In the genomic region with DNA sequence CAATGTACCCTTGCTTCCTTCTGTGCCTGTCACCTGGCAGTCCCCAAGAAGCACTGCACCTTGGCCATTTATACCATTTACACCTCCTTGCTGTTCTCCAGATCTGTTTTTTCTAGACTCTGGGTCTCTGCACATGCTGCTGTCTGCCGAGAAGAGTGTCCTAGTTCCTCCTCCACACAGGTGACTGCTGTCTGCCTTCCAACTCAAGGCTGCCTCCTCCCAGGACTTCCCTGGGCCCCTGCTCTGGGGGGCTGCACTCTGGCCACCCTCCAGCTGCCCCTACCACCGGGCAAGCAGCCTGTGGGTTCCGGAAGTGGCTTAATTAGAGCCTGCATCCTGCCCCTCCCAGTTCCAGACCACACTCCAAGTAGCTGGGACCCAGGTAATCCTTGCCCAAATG, we compare ENCODE assay signal across 16 cellular contexts. TPM values are rescaled to one million over a fixed set of nuclear protein-coding genes. Genes with fewer than 3 reads are reported as not detected.
DNase-seq lines count a peak whose midpoint lies in the region; ATAC-seq and TF ChIP-seq lines count a peak whose summit lies in the region.
"Had no signal": no experiment of that assay in that cellular context is flagged by ENCODE, and none has a peak within 500 bp of the region (broad histone marks: within the 10 kb centered on the region; RNA-seq: fewer than 3 reads in every experiment).

No MANE protein-coding gene starts in this region.

- no peak overlapping the region for H3K4me3 ChIP-seq in thymus (ENCODE audit: low read length)
- H3K4me3 ChIP-seq in breast epithelium = no peak overlapping the region
- H3K4me3 ChIP-seq: skin epidermis, uterus had no signal

- TF ChIP-seq POLR2A in breast epithelium (IDR thresholded peaks at IDR 0.05) = no peak

- peak overlapping the region; percentile 84 for H3K27ac Mint-ChIP-seq in activated naive CD4-positive, alpha-beta T cell treated with anti-CD3 and anti-CD28 coated beads for 36 hours
- H3K27ac Mint-ChIP-seq in T-helper 17 cell (peak overlapping the region; percentile 91), endothelial cell (ENCODE audit: unreplicated experiment) (peak overlapping the region; percentile 70)

- peaks cover 88% of the 10 kb centered on the region for H3K4me1 Mint-ChIP-seq in activated naive CD4-positive, alpha-beta T cell treated with anti-CD3 and anti-CD28 coated beads for 36 hours (ENCODE audit: low read depth)
- H3K4me1 Mint-ChIP-seq in T-helper 17 cell = peaks cover 74% of the 10 kb centered on the region
- peaks cover 26% of the 10 kb centered on the region for H3K4me1 Mint-ChIP-seq in endothelial cell (ENCODE audit: unreplicated experiment)

- no peak for TF ChIP-seq CTCF in endothelial cell (IDR thresholded peaks at IDR 0.05; ENCODE audit: unreplicated experiment)
- no peak for TF ChIP-seq CTCF in breast epithelium (IDR thresholded peaks at IDR 0.05)

- H3K36me3 ChIP-seq in thymus (ENCODE audit: control insufficient read depth, insufficient read depth) (peaks cover 34% of the 10 kb centered on the region), breast epithelium (no peaks in the 10 kb centered on the region)
- H3K36me3 ChIP-seq: uterus had no signal

- H3K27ac ChIP-seq in thymus (ENCODE audit: low read depth) (peak overlapping the region; percentile 66), breast epithelium (no peak overlapping the region)
- H3K27ac ChIP-seq: foreskin keratinocyte, HL-60, uterus had no signal

- no peaks in the 10 kb centered on the region for H3K27me3 Mint-ChIP-seq in activated naive CD4-positive, alpha-beta T cell treated with anti-CD3 and anti-CD28 coated beads for 36 hours (ENCODE audit: low read depth)
- H3K27me3 Mint-ChIP-seq in T-helper 17 cell = no peaks in the 10 kb centered on the region
- H3K27me3 Mint-ChIP-seq in endothelial cell (ENCODE audit: unreplicated experiment) = peaks cover 14% of the 10 kb centered on the region

- H3K9me3 ChIP-seq in T-helper 17 cell (ENCODE audit: control insufficient read depth, low read length, poor library complexity, severe bottlenecking) (no peaks in the 10 kb centered on the region), thymus (ENCODE audit: control insufficient read depth) (no peaks in the 10 kb centered on the region), breast epithelium (no peaks in the 10 kb centered on the region)
- H3K9me3 ChIP-seq: uterus had no signal

- H3K9me3 Mint-ChIP-seq in activated naive CD4-positive, alpha-beta T cell treated with anti-CD3 and anti-CD28 coated beads for 36 hours = no peaks in the 10 kb centered on the region
- H3K9me3 Mint-ChIP-seq in endothelial cell (ENCODE audit: unreplicated experiment) = no peaks in the 10 kb centered on the region

- ATAC-seq in T-helper 17 cell (no peak), HG02885 (IDR thresholded peaks at IDR 0.05; ENCODE audit: poor library complexity, unreplicated experiment) (no peak)
- ATAC-seq: foreskin keratinocyte had no signal

- WGBS in thymus = 36% methylated on average over 3 of the region's 3 CpGs

- intact Hi-C loops in activated naive CD4-positive, alpha-beta T cell treated with anti-CD3 and anti-CD28 coated beads for 36 hours (cut with micrococcal nuclease) = no loop called here
- intact Hi-C loops in breast epithelium (cut with DNase I; ENCODE audit: low total_unique reads) = no loop called here

- H3K36me3 Mint-ChIP-seq in activated naive CD4-positive, alpha-beta T cell treated with anti-CD3 and anti-CD28 coated beads for 36 hours (ENCODE audit: low read depth) = peaks cover 55% of the 10 kb centered on the region
- H3K36me3 Mint-ChIP-seq in T-helper 17 cell (ENCODE audit: low read depth) (no peaks in the 10 kb centered on the region), endothelial cell (ENCODE audit: low read depth, unreplicated experiment) (peaks cover 32% of the 10 kb centered on the region)

- H3K27me3 ChIP-seq in thymus (ENCODE audit: control insufficient read depth, insufficient read depth) (no peaks in the 10 kb centered on the region), breast epithelium (no peaks in the 10 kb centered on the region)
- H3K27me3 ChIP-seq: uterus had no signal

- CTCF ChIA-PET in activated naive CD4-positive, alpha-beta T cell treated with anti-CD3 and anti-CD28 coated beads for 36 hours (lab: Charles Lee) = interaction anchor here (0.7 kb wide), 1 partner anchor 286 kb away, joined by 3 read pairs; no protein-coding TSS in a partner anchor

- H3K4me1 ChIP-seq in thymus (ENCODE audit: control insufficient read depth, insufficient read depth, low read length) (peaks cover 28% of the 10 kb centered on the region), breast epithelium (peaks cover 0 to 3% of the 10 kb centered on the region in 2 donors)
- H3K4me1 ChIP-seq: foreskin keratinocyte had no signal

- no peak overlapping the region for H3K4me3 Mint-ChIP-seq in activated naive CD4-positive, alpha-beta T cell treated with anti-CD3 and anti-CD28 coated beads for 36 hours
- H3K4me3 Mint-ChIP-seq in T-helper 17 cell = peak overlapping the region; percentile 83
- no peak overlapping the region for H3K4me3 Mint-ChIP-seq in endothelial cell (ENCODE audit: unreplicated experiment)

- no peak for DNase-seq in activated naive CD4-positive, alpha-beta T cell treated with anti-CD3 and anti-CD28 coated beads for 36 hours
- DNase-seq in activated naive CD4-positive, alpha-beta T cell treated with Interleukin-2 at 50 U/mL for 16 hours = no peak
- no peak for DNase-seq in T-helper 17 cell
- DNase-seq in endothelial cell (ENCODE audit: low spot score) = no peak
- no peak for DNase-seq in breast epithelium (ENCODE audit: low spot score in 2 of 2)
- no peak for DNase-seq in cortex of kidney (lab: John Stamatoyannopoulos, UW)
- DNase-seq: DMS 273 treated with DMSO at 0.1 percent for 48 hours, foreskin keratinocyte, KG1, NCI-H1092, SHP77 treated with DMSO at 0.1 percent for 48 hours, uterus had no signal

RNA-seq across cellular contexts. Expression of a gene that starts 5.7 kb away (rescaled TPM):
- total RNA-seq in activated naive CD4-positive, alpha-beta T cell treated with anti-CD3 and anti-CD28 coated beads for 36 hours = 100 to 1,000 TPM; 121 TPM
- total RNA-seq in T-helper 17 cell (100 to 1,000 TPM; 451 to 473 TPM), endothelial cell (ENCODE audit: unreplicated experiment) (132 TPM), breast epithelium (10 to 100 TPM in 1 of 3 donors, 1 to 10 TPM in 2; 6.1 to 10.5 (median 7.2) TPM)
- polyA plus RNA-seq in thymus = 309 TPM

RNA-seq across cellular contexts. Expression of a gene that starts 35.9 kb away (rescaled TPM):
- 10 to 100 TPM; 73.2 to 76.3 TPM for total RNA-seq in activated naive CD4-positive, alpha-beta T cell treated with anti-CD3 and anti-CD28 coated beads for 36 hours
- total RNA-seq in T-helper 17 cell = 10 to 100 TPM; 44.5 to 50.2 TPM
- 51.8 TPM for total RNA-seq in endothelial cell (ENCODE audit: unreplicated experiment)
- polyA plus RNA-seq in thymus = 32.2 TPM
- 10 to 100 TPM; 25.9 to 33.8 (median 26.2) TPM for total RNA-seq in breast epithelium

Comparison
In these comparisons a context has a peak if more than half of its experiments do, and no peak if none do; other contexts are left out.
1. RNA of a gene that starts 5.7 kb away (total RNA-seq): 451 to 473 TPM in T-helper 17 cell, 132 TPM in endothelial cell (single experiment) and 121 TPM in activated naive CD4-positive, alpha-beta T cell treated with anti-CD3 and anti-CD28 coated beads for 36 hours; 6.1 to 10.5 TPM in breast epithelium; every median in the first group is over 10 times any median in the second.
2. Peak in every context shown above with its lines, with median percentiles within 50 percentile points of each other: H3K27ac Mint-ChIP-seq.